In the genomic region with DNA sequence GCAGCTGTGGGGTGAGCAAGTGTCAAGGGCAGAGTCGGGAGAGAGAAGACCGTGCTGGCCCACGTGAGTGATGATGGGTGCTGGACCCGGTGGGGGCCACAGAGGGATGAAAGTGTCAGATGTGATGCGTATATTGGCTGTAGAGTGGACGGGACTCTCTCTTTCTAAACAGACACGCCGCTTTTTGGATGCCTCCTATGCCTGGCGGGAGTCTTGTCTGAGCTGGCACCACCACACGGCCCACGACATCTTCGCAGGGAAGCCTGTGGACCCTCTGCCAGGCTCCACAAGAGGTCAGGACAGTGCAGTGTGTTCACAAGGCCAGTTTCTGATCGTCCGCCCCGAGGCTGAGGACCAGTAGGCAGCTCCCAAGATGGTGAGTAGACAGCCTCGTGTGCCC, we compare ENCODE assay signal across 30 cellular contexts.
"Had no signal": no experiment of that assay in that cellular context is flagged by ENCODE, and none has a peak within 500 bp of the region (broad histone marks: within the 10 kb centered on the region; RNA-seq: fewer than 3 reads in every experiment).

No MANE protein-coding gene starts in this region.

- ATAC-seq: activated CD8-positive, alpha-beta T cell treated with anti-CD3 and anti-CD28 coated beads for 36 hours; activated T-cell treated with anti-CD3 and anti-CD28 coated beads, Interleukin-2, amount 50 U/mL, for 4 hours; body of pancreas; PC-3; Right ventricle myocardium inferior; SK-N-SH treated with all-trans-retinoic acid at 6 μM for 48 hours; T-cell; T-helper 17 cell had no signal

- H3K27ac Mint-ChIP-seq: activated CD4-positive, alpha-beta T cell treated with anti-CD3 and anti-CD28 coated beads, Interleukin-2, amount 10 ng/mL, durations not matched to agents 24 days and 14 days; activated CD8-positive, alpha-beta T cell treated with anti-CD3 and anti-CD28 coated beads for 36 hours; activated T-helper 1 cell treated with anti-CD3 and anti-CD28 coated beads, Interleukin-12 subunit alpha, Interleukin-12 subunit beta, Interleukin-2, Interleukin-4 antibody, amounts not matched to agents 30 ng/mL and 10 ng/mL and 1 ng/mL, durations not matched to agents 14 hours and 24 hours and 36 hours; T-cell had no signal

- H3K27me3 ChIP-seq: body of pancreas, breast epithelium, Peyer's patch had no signal

- DNase-seq: activated CD4-positive, alpha-beta T cell treated with anti-CD3 and anti-CD28 coated beads, Interleukin-2, amount 10 ng/mL, durations not matched to agents 24 days and 14 days; activated CD4-positive, alpha-beta T cell treated with anti-CD3 and anti-CD28 coated beads, Interleukin-2, amount 50 U/mL, for 4 hours; activated CD8-positive, alpha-beta T cell treated with anti-CD3 and anti-CD28 coated beads for 36 hours; activated effector memory CD4-positive, alpha-beta T cell treated with Interleukin-2 at 50 U/mL for 16 hours; activated naive CD4-positive, alpha-beta T cell treated with anti-CD3 and anti-CD28 coated beads, Interleukin-2, amount 50 U/mL, for 16 hours; activated naive CD8-positive, alpha-beta T cell treated with anti-CD3 and anti-CD28 coated beads, Interleukin-2, amount 10 ng/mL, durations not matched to agents 7 days and 5 days; activated T-cell treated with anti-CD3 and anti-CD28 coated beads, Interleukin-2, amount 50 U/mL, for 4 hours; body of pancreas; MM.1S; NCI-H1105; NCI-H1417 treated with DMSO at 0.1 percent for 48 hours; NCI-H187 treated with DMSO at 0.1 percent for 48 hours; NCI-H2081; NCI-H226; NCI-H446 treated with DMSO at 0.1 percent for 48 hours; NCI-H524; PC-3; Peyer's patch; RPMI8226; SIG-M5; T-cell; T-helper 17 cell; T1000 had no signal

- H3K9me3 Mint-ChIP-seq: activated CD4-positive, alpha-beta T cell treated with anti-CD3 and anti-CD28 coated beads, Interleukin-2, amount 10 ng/mL, durations not matched to agents 24 days and 14 days; activated naive CD8-positive, alpha-beta T cell treated with anti-CD3 and anti-CD28 coated beads, Interleukin-2, amount 10 ng/mL, durations not matched to agents 7 days and 5 days; activated T-cell treated with anti-CD3 and anti-CD28 coated beads, Interleukin-2, amount 50 U/mL, for 4 hours; activated T-helper 1 cell treated with anti-CD3 and anti-CD28 coated beads, Interleukin-12 subunit alpha, Interleukin-12 subunit beta, Interleukin-2, Interleukin-4 antibody, amounts not matched to agents 30 ng/mL and 10 ng/mL and 1 ng/mL, durations not matched to agents 14 hours and 24 hours and 36 hours; T-cell had no signal

- H3K27ac ChIP-seq: body of pancreas, breast epithelium, KMS-11, Peyer's patch had no signal

- H3K4me3 Mint-ChIP-seq: activated CD4-positive, alpha-beta T cell treated with anti-CD3 and anti-CD28 coated beads, Interleukin-2, amount 10 ng/mL, durations not matched to agents 24 days and 14 days; activated CD8-positive, alpha-beta T cell treated with anti-CD3 and anti-CD28 coated beads for 36 hours; activated naive CD8-positive, alpha-beta T cell treated with anti-CD3 and anti-CD28 coated beads, Interleukin-2, amount 10 ng/mL, durations not matched to agents 7 days and 5 days; activated T-cell treated with anti-CD3 and anti-CD28 coated beads, Interleukin-2, amount 50 U/mL, for 4 hours; activated T-helper 1 cell treated with anti-CD3 and anti-CD28 coated beads, Interleukin-12 subunit alpha, Interleukin-12 subunit beta, Interleukin-2, Interleukin-4 antibody, amounts not matched to agents 30 ng/mL and 10 ng/mL and 1 ng/mL, durations not matched to agents 14 hours and 24 hours and 36 hours; T-cell; T-helper 17 cell had no signal

- H3K9me3 ChIP-seq: body of pancreas, breast epithelium, Peyer's patch had no signal

- H3K4me3 ChIP-seq: body of pancreas, breast epithelium, Peyer's patch had no signal

- FAIRE-seq: astrocyte, TTC549 had no signal

- H3K9ac ChIP-seq: KMS-11 had no signal

- H3K36me3 ChIP-seq: breast epithelium had no signal

- H3K4me2 ChIP-seq: KMS-11 had no signal
